In genomic region chr4:689498-690122, GRCh38 we compare ENCODE assay signal across 14 cellular contexts. TPM values are rescaled to one million over a fixed set of nuclear protein-coding genes. Genes with fewer than 3 reads are reported as not detected.
DNase-seq lines count a peak whose midpoint lies in the region; ATAC-seq and TF ChIP-seq lines count a peak whose summit lies in the region.
"Had no signal": no experiment of that assay in that cellular context is flagged by ENCODE, and none has a peak within 500 bp of the region (broad histone marks: within the 10 kb centered on the region; RNA-seq: fewer than 3 reads in every experiment).

No MANE protein-coding gene starts in this region.

- H3K27me3 ChIP-seq in GM23338 (ENCODE audit: insufficient read depth), result no peaks in the 10 kb centered on the region
- no peaks in the 10 kb centered on the region for H3K27me3 ChIP-seq in colonic mucosa
- no peaks in the 10 kb centered on the region for H3K27me3 ChIP-seq in right lobe of liver

- intact Hi-C loops in colonic mucosa (cut with DNase I) (no loop called here), right lobe of liver (cut with DNase I) (no loop called here), OCI-LY7 (cut with micrococcal nuclease; ENCODE audit: unreplicated experiment) (no loop called here), sciatic nerve (cut with DNase I) (no loop called here)

- H3K36me3 ChIP-seq in GM23338 (ENCODE audit: insufficient read depth), result no peaks in the 10 kb centered on the region
- H3K36me3 ChIP-seq in colonic mucosa, result no peaks in the 10 kb centered on the region
- H3K36me3 ChIP-seq in right lobe of liver, result no peaks in the 10 kb centered on the region
- no peaks in the 10 kb centered on the region for H3K36me3 ChIP-seq in OCI-LY7 (ENCODE audit: insufficient read depth, low read length)

- H3K27ac Mint-ChIP-seq in GM23338, result no peak overlapping the region
- no peak overlapping the region for H3K27ac Mint-ChIP-seq in stimulated activated naive B cell treated with anti-CD40 and anti-IgM and Interleukin-4, amounts not matched to agents 10 μg/mL and 1 μg/mL and 100 μg/mL, for 72 hours
- H3K27ac Mint-ChIP-seq: activated B cell treated with CpG ODN at 0.5 μM for 24 hours; activated naive CD4-positive, alpha-beta T cell treated with anti-CD3 and anti-CD28 coated beads, Interleukin-2, amount 50 U/mL, for 24 hours had no signal

- H4K20me1 ChIP-seq in GM23338 (replicated peaks; ENCODE audit: insufficient read depth), result no peaks in the 10 kb centered on the region
- H4K20me1 ChIP-seq in OCI-LY7 (ENCODE audit: insufficient read depth, low read length), result no peaks in the 10 kb centered on the region

- TF ChIP-seq CTCF in GM23338 (conservative IDR thresholded peaks at IDR 0.05; ENCODE audit: low read depth in 2 of 2) (peak; percentile 17 to 50; a peak in 3 of 4 replicates), colonic mucosa (IDR thresholded peaks at IDR 0.05) (no peak), right lobe of liver (IDR thresholded peaks at IDR 0.05) (no peak), OCI-LY7 (conservative IDR thresholded peaks at IDR 0.05; ENCODE audit: low read length) (no peak)

- H3K9me3 Mint-ChIP-seq in GM23338, result peaks cover 3% of the 10 kb centered on the region
- no peaks in the 10 kb centered on the region for H3K9me3 Mint-ChIP-seq in stimulated activated naive B cell treated with anti-CD40 and anti-IgM and Interleukin-4, amounts not matched to agents 10 μg/mL and 1 μg/mL and 100 μg/mL, for 72 hours
- H3K9me3 Mint-ChIP-seq: activated B cell treated with CpG ODN at 0.5 μM for 24 hours; activated naive CD4-positive, alpha-beta T cell treated with anti-CD3 and anti-CD28 coated beads, Interleukin-2, amount 50 U/mL, for 24 hours; neural crest cell had no signal

- H3K9me2 ChIP-seq in GM23338 (ENCODE audit: insufficient read depth) (no peaks in the 10 kb centered on the region), OCI-LY7 (ENCODE audit: insufficient read depth, low read length) (no peaks in the 10 kb centered on the region)

- POLR2A ChIA-PET in OCI-LY7 (lab: Charles Lee), result interaction anchor here (0.6 kb wide), 1 partner anchor 1099 kb away, joined by 4 read pairs; no protein-coding TSS in a partner anchor

- H3K4me1 Mint-ChIP-seq in GM23338, result peaks cover 24% of the 10 kb centered on the region
- peaks cover 3 to 20% of the 10 kb centered on the region in 2 donors for H3K4me1 Mint-ChIP-seq in stimulated activated naive B cell treated with anti-CD40 and anti-IgM and Interleukin-4, amounts not matched to agents 10 μg/mL and 1 μg/mL and 100 μg/mL, for 72 hours
- H3K4me1 Mint-ChIP-seq: activated B cell treated with CpG ODN at 0.5 μM for 24 hours had no signal

- peak overlapping the region; percentile 75 to 82 for H3K9ac ChIP-seq in colonic mucosa (ENCODE audit: low read depth in 2 of 2, low read length in 2 of 2)

- ATAC-seq in GM23338 (peak; percentile 19), right lobe of liver (no peak), HG03565 (IDR thresholded peaks at IDR 0.05; ENCODE audit: unreplicated experiment) (no peak), HG02763 (IDR thresholded peaks at IDR 0.05; ENCODE audit: unreplicated experiment) (no peak), sciatic nerve (no peak)
- no peak for ATAC-seq in stimulated activated naive B cell treated with anti-CD40 and anti-IgM and Interleukin-4, amounts not matched to agents 10 μg/mL and 1 μg/mL and 100 μg/mL, for 72 hours (replicated peaks)
- ATAC-seq: Panc1 had no signal

- H3K4me2 ChIP-seq in GM23338 (peak overlapping the region; percentile 91), OCI-LY7 (ENCODE audit: low read length) (no peak overlapping the region)

- no peak for DNase-seq in GM23338 (ENCODE audit: low spot score)
- no peak for DNase-seq in colonic mucosa
- DNase-seq in right lobe of liver, result peak in 1 of 3 donors; percentile 44
- DNase-seq in stimulated activated naive B cell treated with anti-CD40 and anti-IgM and Interleukin-4, amounts not matched to agents 10 μg/mL and 1 μg/mL and 100 μg/mL, for 72 hours, result no peak
- no peak for DNase-seq in OCI-LY7 (ENCODE audit: low spot score)
- no peak for DNase-seq in sciatic nerve (ENCODE audit: low spot score)
- DNase-seq: activated B cell treated with CpG ODN at 0.5 μM for 24 hours, foreskin melanocyte, NCI-H1105 treated with DMSO at 0.1 percent for 48 hours had no signal

- H3K4me3 ChIP-seq in GM23338, result peak overlapping the region; percentile 63
- H3K4me3 ChIP-seq in colonic mucosa, result peak overlapping the region; percentile 41
- H3K4me3 ChIP-seq in right lobe of liver, result peak overlapping the region; percentile 24 to 43 (median 38)
- H3K4me3 ChIP-seq in OCI-LY7 (ENCODE audit: low read depth, low read length, poor library complexity, severe bottlenecking), result no peak overlapping the region

- no peaks in the 10 kb centered on the region for H3K79me2 ChIP-seq in GM23338 (replicated peaks; ENCODE audit: insufficient read depth)
- no peaks in the 10 kb centered on the region for H3K79me2 ChIP-seq in OCI-LY7 (ENCODE audit: insufficient read depth, low read depth, low read length)

- TF ChIP-seq POLR2A in right lobe of liver (IDR thresholded peaks at IDR 0.05), result no peak

- peak overlapping the region; percentile 62 for H3K4me3 Mint-ChIP-seq in GM23338
- peak overlapping the region; percentile 4 to 44 for H3K4me3 Mint-ChIP-seq in stimulated activated naive B cell treated with anti-CD40 and anti-IgM and Interleukin-4, amounts not matched to agents 10 μg/mL and 1 μg/mL and 100 μg/mL, for 72 hours
- H3K4me3 Mint-ChIP-seq: activated naive CD4-positive, alpha-beta T cell treated with anti-CD3 and anti-CD28 coated beads, Interleukin-2, amount 50 U/mL, for 24 hours; neural crest cell had no signal

- H3F3A ChIP-seq in GM23338 (replicated peaks; ENCODE audit: low read depth), result 0 out of 2 replicates have a peak, but pooled peaks cover 3% of the 10 kb centered on the region

- H2AFZ ChIP-seq in GM23338 (peak overlapping the region; percentile 98), OCI-LY7 (ENCODE audit: low read length) (no peak overlapping the region)

- H3K4me1 ChIP-seq in GM23338 (ENCODE audit: insufficient read depth) (peaks cover 8% of the 10 kb centered on the region), colonic mucosa (peaks cover 19% of the 10 kb centered on the region), right lobe of liver (peaks cover 0 to 17% (median 4%) of the 10 kb centered on the region in 4 donors), OCI-LY7 (ENCODE audit: insufficient read depth, low read length, poor library complexity, severe bottlenecking) (no peaks in the 10 kb centered on the region)

- H3K9me3 ChIP-seq in colonic mucosa, result no peaks in the 10 kb centered on the region
- no peaks in the 10 kb centered on the region for H3K9me3 ChIP-seq in right lobe of liver
- no peaks in the 10 kb centered on the region for H3K9me3 ChIP-seq in OCI-LY7 (ENCODE audit: low read length)

- no TSS peak for BruUV-seq in OCI-LY7 (replicated peaks; lab: Mats Ljungman, UMichigan)

- H3K36me3 Mint-ChIP-seq in GM23338 (ENCODE audit: low read depth), result peaks cover 2% of the 10 kb centered on the region; the same call in 1 of the 3 replicates
- H3K36me3 Mint-ChIP-seq in stimulated activated naive B cell treated with anti-CD40 and anti-IgM and Interleukin-4, amounts not matched to agents 10 μg/mL and 1 μg/mL and 100 μg/mL, for 72 hours, result peaks cover 0 to 2% of the 10 kb centered on the region in 2 donors
- H3K36me3 Mint-ChIP-seq: activated naive CD4-positive, alpha-beta T cell treated with anti-CD3 and anti-CD28 coated beads, Interleukin-2, amount 50 U/mL, for 24 hours had no signal

- 61% methylated on average over 9 of the region's 11 CpGs for WGBS in right lobe of liver (ENCODE audit: insufficient coverage, low coverage, low lambda C conversion rate, missing lambda C conversion rate)

- no peak overlapping the region; the same call in 1 of the 2 replicates for H3K27ac ChIP-seq in GM23338 (ENCODE audit: low read depth)
- peak overlapping the region; percentile 74 for H3K27ac ChIP-seq in colonic mucosa
- H3K27ac ChIP-seq in right lobe of liver, result peak overlapping the region; percentile 36 to 69 (median 67)
- no peak overlapping the region for H3K27ac ChIP-seq in OCI-LY7 (ENCODE audit: low read depth, low read length, poor library complexity, severe bottlenecking)

- H3K27me3 Mint-ChIP-seq in GM23338 (ENCODE audit: insufficient read depth, low read depth, poor library complexity), result peaks cover 4% of the 10 kb centered on the region
- peaks cover 24 to 46% of the 10 kb centered on the region in 2 donors for H3K27me3 Mint-ChIP-seq in stimulated activated naive B cell treated with anti-CD40 and anti-IgM and Interleukin-4, amounts not matched to agents 10 μg/mL and 1 μg/mL and 100 μg/mL, for 72 hours

- CTCF ChIA-PET in OCI-LY7 (lab: Charles Lee; ENCODE audit: unreplicated experiment), result no interaction called here

RNA-seq across cellular contexts. Expression of gene SLC49A3, which starts 0.7 kb away (rescaled TPM):
- 2.6 and 3.7 TPM in 2 replicates for total RNA-seq in GM23338 (2014; rRNA removed; shearing (Covaris generic))
- polyA plus RNA-seq in GM23338 (2016; fragmentation: Nextera tagmentation; extraction: Ambion mirVana), result 1.1 and 1.3 TPM in 2 replicates
- total RNA-seq in colonic mucosa, result 1 to 10 TPM; 7.1 to 8.4 TPM
- total RNA-seq in right lobe of liver, result 1 to 10 TPM; 2.9 to 9.0 (median 5.2) TPM
- not detected in 2 replicates for total RNA-seq in OCI-LY7 (2014; rRNA removed; shearing (Covaris generic))
- total RNA-seq in OCI-LY7 (2022), result not detected in 2 replicates
- total RNA-seq in sciatic nerve, result 11.4 TPM

RNA-seq across cellular contexts. Expression of gene MYL5, which starts 15.3 kb away (rescaled TPM):
- total RNA-seq in GM23338 (2014; rRNA removed; shearing (Covaris generic)), result 2.2 and 4.4 TPM in 2 replicates
- polyA plus RNA-seq in GM23338 (2016; fragmentation: Nextera tagmentation; extraction: Ambion mirVana), result 3.0 and 5.7 TPM in 2 replicates
- total RNA-seq in colonic mucosa (10 to 100 TPM; 17.3 to 53.6 TPM), right lobe of liver (1 to 10 TPM; 6.9 to 9.2 (median 8.4) TPM), OCI-LY7 (2022) (62.2 and 67.4 TPM in 2 replicates), sciatic nerve (14.6 TPM)
- 23.0 and 24.4 TPM in 2 replicates for total RNA-seq in OCI-LY7 (2014; rRNA removed; shearing (Covaris generic))

RNA-seq across cellular contexts. Expression of gene ATP5ME, which starts 15.5 kb away (rescaled TPM):
- 60.5 and 149 TPM in 2 replicates for total RNA-seq in GM23338 (2014; rRNA removed; shearing (Covaris generic))
- polyA plus RNA-seq in GM23338 (2016; fragmentation: Nextera tagmentation; extraction: Ambion mirVana), result 2,021 and 2,519 TPM in 2 replicates
- total RNA-seq in colonic mucosa (100 to 1,000 TPM; 416 to 553 TPM), right lobe of liver (100 to 1,000 TPM in 4 of 6 experiments, 10 to 100 TPM in 2; 78.2 to 225 (median 162) TPM), OCI-LY7 (2022) (276 and 359 TPM in 2 replicates), sciatic nerve (174 TPM)
- total RNA-seq in OCI-LY7 (2014; rRNA removed; shearing (Covaris generic)), result 388 and 420 TPM in 2 replicates

RNA-seq across cellular contexts. Expression of gene PCGF3, which starts 16.0 kb away (rescaled TPM):
- 49.0 and 53.8 TPM in 2 replicates for total RNA-seq in GM23338 (2014; rRNA removed; shearing (Covaris generic))
- 31.0 and 33.1 TPM in 2 replicates for polyA plus RNA-seq in GM23338 (2016; fragmentation: Nextera tagmentation; extraction: Ambion mirVana)
- 10 to 100 TPM; 50.8 to 53.2 TPM for total RNA-seq in colonic mucosa
- 10 to 100 TPM; 13.0 to 23.5 (median 14.7) TPM for total RNA-seq in right lobe of liver
- total RNA-seq in OCI-LY7 (2014; rRNA removed; shearing (Covaris generic)), result 33.8 and 43.7 TPM in 2 replicates
- total RNA-seq in OCI-LY7 (2022), result 45.9 and 50.2 TPM in 2 replicates
- total RNA-seq in sciatic nerve, result 50.3 TPM

Comparison
In these comparisons a context has a peak if more than half of its experiments do, and no peak if none do; other contexts are left out.
1. H3K27ac ChIP-seq: peak in colonic mucosa (single experiment) and right lobe of liver (3 of 3); none in GM23338 (single experiment) and OCI-LY7 (single experiment).
2. CTCF ChIP-seq: peak in GM23338 (2 of 2); none in colonic mucosa (single experiment), right lobe of liver (0 of 4) and OCI-LY7 (single experiment).